12 cellular contexts compared by ENCODE assay signal in the genomic region with DNA sequence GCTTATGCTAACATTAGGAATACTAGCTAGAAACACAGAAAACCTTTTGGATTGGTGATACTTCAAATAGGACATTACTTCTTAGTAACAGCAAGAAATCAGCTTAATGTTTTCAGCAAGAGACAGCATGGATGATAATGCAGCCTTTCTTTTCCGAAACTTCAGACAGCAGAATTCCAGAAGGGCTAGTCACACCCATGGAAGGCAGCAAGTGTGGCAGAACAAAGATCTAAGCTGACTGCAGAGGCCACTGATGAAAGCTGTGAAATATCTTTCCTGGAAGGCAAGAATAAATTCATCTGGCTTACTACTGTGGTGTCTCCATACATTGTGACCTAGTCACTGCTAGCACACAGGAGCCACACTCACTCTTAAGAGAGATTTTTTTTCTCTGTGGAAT.
A peak's percentile ranks its signal among the peaks of the same experiment; 100 is the strongest.
DNase-seq lines count a peak whose midpoint lies in the region; ATAC-seq and TF ChIP-seq lines count a peak whose summit lies in the region.
"Had no signal": no experiment of that assay in that cellular context is flagged by ENCODE, and none has a peak within 500 bp of the region (broad histone marks: within the 10 kb centered on the region; RNA-seq: fewer than 3 reads in every experiment).

No MANE protein-coding gene starts in this region.

- POLR2A ChIA-PET in AG04449 (lab: Yijun Ruan, JAX) = interaction anchor here (1.2 to 1.5 kb wide), 3 partner anchors 14 to 289 kb away, joined by 3 to 6 read pairs (median 5); a partner anchor contains a TSS

- peaks cover 12 to 15% of the 10 kb centered on the region in 2 donors for H3K9me3 Mint-ChIP-seq in activated T-cell treated with anti-CD3 and anti-CD28 coated beads, Interleukin-2, amount 50 U/mL, for 72 hours

- H3K4me3 ChIP-seq in AG04449 (ENCODE audit: low read depth, low read length) (no peak overlapping the region), SJSA1 (no peak overlapping the region), fibroblast of pulmonary artery (replicated peaks; ENCODE audit: low read depth, low read length) (no peak overlapping the region), muscle layer of duodenum (ENCODE audit: low read depth in 1 of 2, low read length in 2 of 2) (no peak overlapping the region)
- H3K4me3 ChIP-seq: suprapubic skin had no signal

- ATAC-seq in activated T-cell treated with anti-CD3 and anti-CD28 coated beads, Interleukin-2, amount 50 U/mL, for 72 hours (replicated peaks in 1 of 2) = no peak
- ATAC-seq in GM19463 (IDR thresholded peaks at IDR 0.05; ENCODE audit: unreplicated experiment) = no peak

- H3K9me3 ChIP-seq in SJSA1 (replicated peaks) = no peaks in the 10 kb centered on the region
- H3K9me3 ChIP-seq in muscle layer of duodenum (ENCODE audit: control insufficient read depth in 1 of 2, low read length in 2 of 2) = no peaks in the 10 kb centered on the region
- H3K9me3 ChIP-seq: suprapubic skin had no signal

- H3K4me1 ChIP-seq in SJSA1 (replicated peaks) (peaks cover 16% of the 10 kb centered on the region), muscle layer of duodenum (ENCODE audit: control insufficient read depth in 1 of 2, insufficient read depth in 2 of 2, low read length in 2 of 2) (peaks cover 4 to 21% of the 10 kb centered on the region in 2 donors)
- H3K4me1 ChIP-seq: suprapubic skin had no signal

- CTCF ChIA-PET in AG04449 (lab: Yijun Ruan, JAX) = interaction anchor here (0.8 to 2.0 kb wide), 9 partner anchors 12 to 345 kb away, joined by 3 to 6 read pairs (median 3); a partner anchor contains a TSS

- H3K27me3 ChIP-seq in SJSA1 (replicated peaks) (no peaks in the 10 kb centered on the region), muscle layer of duodenum (ENCODE audit: low read depth, low read length) (no peaks in the 10 kb centered on the region)
- H3K27me3 ChIP-seq: suprapubic skin had no signal

- peak; percentile 61 for DNase-seq in AG04449 (ENCODE audit: low read depth, low spot score)
- peak; percentile 41 to 45 for DNase-seq in SJSA1 (ENCODE audit: low read depth in 1 of 2, low spot score in 2 of 2)
- DNase-seq in fibroblast of pulmonary artery (ENCODE audit: low read depth) = peak; percentile 79
- no peak for DNase-seq in cerebellum (ENCODE audit: low spot score)
- no peak for DNase-seq in activated T-cell treated with anti-CD3 and anti-CD28 coated beads, Interleukin-2, amount 50 U/mL, for 72 hours
- no peak for DNase-seq in NCI-H146 treated with DMSO at 0.1 percent for 48 hours (lab: John Stamatoyannopoulos, UW; ENCODE audit: unreplicated experiment)
- DNase-seq: NCI-H446; SIG-M5; stimulated activated CD4-positive, alpha-beta T cell treated with anti-CD3 and anti-CD28 coated beads, Interleukin-2, amount 100 ng/mL, for 24 hours had no signal

- H3K36me3 ChIP-seq in SJSA1 (peaks cover 15% of the 10 kb centered on the region), muscle layer of duodenum (ENCODE audit: control insufficient read depth in 1 of 2, insufficient read depth in 2 of 2, low read length in 2 of 2) (peaks cover 25 to 26% of the 10 kb centered on the region in 2 donors)

- H3K27ac ChIP-seq in SJSA1 = peak overlapping the region; percentile 12; the same call in 1 of the 2 replicates
- H3K27ac ChIP-seq in muscle layer of duodenum (ENCODE audit: low read length) = peak overlapping the region; percentile 36
- H3K27ac ChIP-seq: suprapubic skin had no signal

- TF ChIP-seq CTCF in AG04449 (IDR thresholded peaks at IDR 0.05; ENCODE audit: insufficient read depth, low read length, missing control alignments) (no peak), fibroblast of pulmonary artery (IDR thresholded peaks at IDR 0.05; ENCODE audit: low read length, missing control alignments) (no peak)

- H3K36me3 Mint-ChIP-seq in activated T-cell treated with anti-CD3 and anti-CD28 coated beads, Interleukin-2, amount 50 U/mL, for 72 hours (ENCODE audit: insufficient read depth in 2 of 2) = peaks cover 26 to 58% of the 10 kb centered on the region in 2 donors

- H3K27me3 Mint-ChIP-seq in activated T-cell treated with anti-CD3 and anti-CD28 coated beads, Interleukin-2, amount 50 U/mL, for 72 hours (ENCODE audit: low read depth) = no peaks in the 10 kb centered on the region

- H3K4me1 Mint-ChIP-seq in activated T-cell treated with anti-CD3 and anti-CD28 coated beads, Interleukin-2, amount 50 U/mL, for 72 hours (ENCODE audit: low read depth) = peaks cover 2% of the 10 kb centered on the region

- H3K4me3 Mint-ChIP-seq in activated T-cell treated with anti-CD3 and anti-CD28 coated beads, Interleukin-2, amount 50 U/mL, for 72 hours = no peak overlapping the region

- no peak overlapping the region for H3K27ac Mint-ChIP-seq in activated T-cell treated with anti-CD3 and anti-CD28 coated beads, Interleukin-2, amount 50 U/mL, for 72 hours

Comparison
In these comparisons a context has a peak if more than half of its experiments do, and no peak if none do; other contexts are left out.
1. DNase-seq: peak in AG04449 (single experiment), SJSA1 (2 of 2) and fibroblast of pulmonary artery (single experiment); none in cerebellum (single experiment), activated T-cell treated with anti-CD3 and anti-CD28 coated beads, Interleukin-2, amount 50 U/mL, for 72 hours (0 of 2) and NCI-H146 treated with DMSO at 0.1 percent for 48 hours (single experiment).